In the genomic region with DNA sequence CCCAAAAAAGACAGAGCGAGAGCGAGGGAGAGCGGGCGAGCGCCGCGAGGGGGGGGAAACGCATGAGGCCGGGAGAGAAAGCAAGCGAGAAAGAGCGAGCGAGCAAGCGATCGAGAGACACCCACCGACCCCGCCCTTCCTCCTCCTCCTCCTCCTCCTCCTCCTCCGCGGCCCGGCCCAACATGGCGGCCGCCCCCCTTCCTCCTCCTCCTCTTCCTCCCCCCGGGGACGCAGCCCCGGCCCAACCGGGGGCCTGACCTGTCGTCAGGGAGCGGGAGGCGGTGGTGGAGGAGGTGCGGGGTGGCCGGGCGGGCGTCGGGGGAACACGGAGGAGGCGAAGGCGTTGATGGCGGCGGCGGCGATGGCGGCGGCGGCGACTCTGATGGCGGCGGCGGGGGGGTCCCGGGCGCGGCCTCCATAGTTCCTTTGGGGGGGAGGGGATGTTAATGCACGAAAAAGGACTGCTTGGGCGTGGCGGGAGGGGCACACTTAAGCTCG, we compare ENCODE assay signal across 8 cellular contexts. TPM values are rescaled to one million over a fixed set of nuclear protein-coding genes. Genes with fewer than 3 reads are reported as not detected.
DNase-seq lines count a peak whose midpoint lies in the region; ATAC-seq, FAIRE-seq and TF ChIP-seq lines count a peak whose summit lies in the region.

No MANE protein-coding gene starts in this region.

- no peaks in the 10 kb centered on the region for H3K9me3 Mint-ChIP-seq in activated CD4-positive, alpha-beta memory T cell treated with anti-CD3 and anti-CD28 coated beads, Interleukin-2, amount 10 ng/mL, durations not matched to agents 7 days and 5 days

- peak; percentile 69; the same call in 1 of the 2 replicates for TF ChIP-seq POLR2A in GM12891 (IDR thresholded peaks at IDR 0.05; ENCODE audit: low read depth, low read length)

- H3K27ac Mint-ChIP-seq in activated CD4-positive, alpha-beta memory T cell treated with anti-CD3 and anti-CD28 coated beads, Interleukin-2, amount 10 ng/mL, durations not matched to agents 7 days and 5 days = peak overlapping the region; percentile 100

- intact Hi-C loops in lower lobe of right lung (cut with DNase I) = no loop called here

- peak overlapping the region; percentile 90 for H3K4me3 Mint-ChIP-seq in activated CD4-positive, alpha-beta memory T cell treated with anti-CD3 and anti-CD28 coated beads, Interleukin-2, amount 10 ng/mL, durations not matched to agents 7 days and 5 days

- peaks cover 48% of the 10 kb centered on the region for H3K36me3 Mint-ChIP-seq in activated CD4-positive, alpha-beta memory T cell treated with anti-CD3 and anti-CD28 coated beads, Interleukin-2, amount 10 ng/mL, durations not matched to agents 7 days and 5 days (ENCODE audit: low read depth)

- TF ChIP-seq CTCF in lower lobe of right lung (IDR thresholded peaks at IDR 0.05) = no peak

- H3K4me3 ChIP-seq in duodenal mucosa (ENCODE audit: low read depth in 1 of 2, low read length in 2 of 2) (peak overlapping the region; percentile 89 to 98), lower lobe of right lung (peak overlapping the region; percentile 89)

- no peaks in the 10 kb centered on the region for H3K27me3 Mint-ChIP-seq in activated CD4-positive, alpha-beta memory T cell treated with anti-CD3 and anti-CD28 coated beads, Interleukin-2, amount 10 ng/mL, durations not matched to agents 7 days and 5 days

- DNase-seq in GM12891 (ENCODE audit: insufficient read length, low spot score) (peak; percentile 46), NCI-H748 (lab: John Stamatoyannopoulos, UW; ENCODE audit: unreplicated experiment) (peak; percentile 90), lower lobe of right lung (peak; percentile 93)
- DNase-seq in activated CD4-positive, alpha-beta memory T cell treated with anti-CD3 and anti-CD28 coated beads, Interleukin-2, amount 10 ng/mL, durations not matched to agents 7 days and 5 days = peak; percentile 89
- peak; percentile 73 to 83 (median 80) for DNase-seq in stimulated activated CD4-positive, alpha-beta T cell treated with anti-CD3 and anti-CD28 coated beads, TNF-alpha, amount 100 ng/mL, for 1 hour (ENCODE audit: low read depth in 3 of 3, low spot score in 1 of 3)

- H3K27ac ChIP-seq in duodenal mucosa (ENCODE audit: low read depth, low read length) (peak overlapping the region; percentile 100), lower lobe of right lung (peak overlapping the region; percentile 100)

- H3K4me1 ChIP-seq in duodenal mucosa (ENCODE audit: control insufficient read depth in 1 of 2, insufficient read depth in 2 of 2, low read length in 2 of 2) (peaks cover 24 to 35% of the 10 kb centered on the region in 2 donors), lower lobe of right lung (peaks cover 42% of the 10 kb centered on the region)

- CTCF ChIA-PET in activated CD4-positive, alpha-beta memory T cell treated with anti-CD3 and anti-CD28 coated beads, Interleukin-2, amount 10 ng/mL, durations not matched to agents 7 days and 5 days (lab: Charles Lee) = interaction anchor here (0.7 to 1.8 kb wide), 5 partner anchors 15 to 237 kb away, joined by 3 to 4 read pairs (median 4); partner anchors contain the start of gene DHX34

- H3K36me3 ChIP-seq in duodenal mucosa (ENCODE audit: control insufficient read depth in 1 of 2, insufficient read depth in 2 of 2, low read length in 2 of 2) = no peaks in the 10 kb centered on the region
- H3K36me3 ChIP-seq in lower lobe of right lung = no peaks in the 10 kb centered on the region

- peak overlapping the region; percentile 95 to 100 for H3K9ac ChIP-seq in duodenal mucosa (ENCODE audit: low read depth in 1 of 2, low read length in 2 of 2)

- peaks cover 42% of the 10 kb centered on the region for H3K4me1 Mint-ChIP-seq in activated CD4-positive, alpha-beta memory T cell treated with anti-CD3 and anti-CD28 coated beads, Interleukin-2, amount 10 ng/mL, durations not matched to agents 7 days and 5 days

- POLR2A ChIA-PET in activated CD4-positive, alpha-beta memory T cell treated with anti-CD3 and anti-CD28 coated beads, Interleukin-2, amount 10 ng/mL, durations not matched to agents 7 days and 5 days (lab: Charles Lee) = interaction anchor here (1.1 to 15.1 kb wide), 28 partner anchors 9 to 327 kb away, joined by 3 to 704 read pairs (median 11); partner anchors contain the start of genes ARHGAP35, CCDC9, DHX34 and INAFM1

- H3K27me3 ChIP-seq in duodenal mucosa (ENCODE audit: control insufficient read depth in 1 of 2, insufficient read depth in 2 of 2, low read length in 2 of 2) = no peaks in the 10 kb centered on the region
- H3K27me3 ChIP-seq in lower lobe of right lung (ENCODE audit: low read depth) = no peaks in the 10 kb centered on the region

- H3K9me3 ChIP-seq in duodenal mucosa (ENCODE audit: control insufficient read depth in 1 of 2, low read length in 2 of 2) (no peaks in the 10 kb centered on the region), lower lobe of right lung (no peaks in the 10 kb centered on the region)

- peak; percentile 75 for FAIRE-seq in GM12891 (lab: Jason Lieb, UNC)

- ATAC-seq in HG03196 (IDR thresholded peaks at IDR 0.05; ENCODE audit: unreplicated experiment) = peak; percentile 22
- peak; percentile 75 to 78 for ATAC-seq in lower lobe of right lung
- ATAC-seq in HG03565 (IDR thresholded peaks at IDR 0.05; ENCODE audit: unreplicated experiment) = no peak

TF ChIP-seq in GM12891, 5 proteins besides CTCF, POLR2A, EP300 and RAD21:
- TF ChIP-seq PAX5 (IDR thresholded peaks at IDR 0.05; ENCODE audit: insufficient read depth, low read length, severe bottlenecking) = no peak
- no peak for TF ChIP-seq SPI1 (IDR thresholded peaks at IDR 0.05; ENCODE audit: low read depth, low read length)
- TF ChIP-seq POU2F2 (IDR thresholded peaks at IDR 0.05; ENCODE audit: low read depth, low read length) = peak; percentile 56; the same call in 1 of the 2 replicates
- peak; percentile 68; the same call in 1 of the 2 replicates for TF ChIP-seq POLR2AphosphoS5 (IDR thresholded peaks at IDR 0.05; ENCODE audit: low read depth, low read length)
- peak; percentile 90 for TF ChIP-seq TAF1 (IDR thresholded peaks at IDR 0.05; ENCODE audit: low read depth, low read length)
TF ChIP-seq in GM12891: peak in this region for 3.

RNA-seq across cellular contexts. Expression of gene ZC3H4, which starts 1.4 kb away (rescaled TPM):
- polyA plus RNA-seq in GM12891 (2012; ENCODE audit: low read depth, missing spikeins) = 14.9 TPM
- total RNA-seq in activated CD4-positive, alpha-beta memory T cell treated with anti-CD3 and anti-CD28 coated beads, Interleukin-2, amount 10 ng/mL, durations not matched to agents 7 days and 5 days = 100 to 1,000 TPM in 1 of 2 experiments, 10 to 100 TPM in 1; 98.3 to 104 TPM
- 49.3 TPM for total RNA-seq in lower lobe of right lung

RNA-seq across cellular contexts. Expression of gene SAE1, which starts 18.4 kb away (rescaled TPM):
- polyA plus RNA-seq in GM12891 (2012; ENCODE audit: low read depth, missing spikeins) = 99.4 TPM
- total RNA-seq in activated CD4-positive, alpha-beta memory T cell treated with anti-CD3 and anti-CD28 coated beads, Interleukin-2, amount 10 ng/mL, durations not matched to agents 7 days and 5 days = 100 to 1,000 TPM; 150 TPM
- 49.9 TPM for total RNA-seq in lower lobe of right lung
